Comparison of ENCODE assay signal across 6 cellular contexts in the genomic region with DNA sequence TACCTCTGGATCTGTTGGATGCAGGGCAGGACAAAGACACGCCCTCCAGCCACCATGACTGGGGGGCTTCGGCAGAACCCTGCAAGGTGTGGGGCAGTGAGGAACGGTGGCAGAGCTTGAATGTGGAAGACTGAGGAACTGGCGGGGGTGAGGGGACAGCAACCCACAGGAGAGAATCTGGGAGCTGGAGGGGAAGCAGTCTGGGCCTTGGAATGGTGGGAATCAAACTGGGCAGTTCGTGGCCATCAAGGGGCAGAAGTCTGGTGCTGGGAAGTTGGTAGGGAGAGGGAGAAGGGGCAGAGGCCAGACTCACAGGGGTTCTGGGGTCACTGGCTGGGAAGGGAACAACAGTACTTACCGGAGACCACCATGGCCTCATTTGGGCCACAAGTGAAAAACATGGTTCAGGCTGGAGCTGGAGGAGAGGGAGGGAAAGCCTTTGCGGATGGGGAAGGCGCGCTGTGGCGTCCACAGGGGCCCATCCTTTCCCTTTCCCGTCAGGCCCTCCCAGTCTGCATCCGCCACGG. TPM values are rescaled to one million over a fixed set of nuclear protein-coding genes. Genes with fewer than 3 reads are reported as not detected.
DNase-seq lines count a peak whose midpoint lies in the region; ATAC-seq and TF ChIP-seq lines count a peak whose summit lies in the region.

No MANE protein-coding gene starts in this region.

- H3K4me3 ChIP-seq in mucosa of descending colon = peak overlapping the region; percentile 71

- no peak for TF ChIP-seq CTCF in mucosa of descending colon (IDR thresholded peaks at IDR 0.05)

- intact Hi-C loops in mucosa of descending colon (cut with DNase I, micrococcal nuclease) = loop anchor here (10.0 kb wide), 2 partner anchors 83 to 143 kb away; a partner anchor contains a TSS

- no peaks in the 10 kb centered on the region for H3K27me3 Mint-ChIP-seq in activated naive CD8-positive, alpha-beta T cell treated with anti-CD3 and anti-CD28 coated beads, Interleukin-2, amount 10 ng/mL, durations not matched to agents 7 days and 5 days

- H3K36me3 Mint-ChIP-seq in activated naive CD8-positive, alpha-beta T cell treated with anti-CD3 and anti-CD28 coated beads, Interleukin-2, amount 10 ng/mL, durations not matched to agents 7 days and 5 days = peaks cover 56% of the 10 kb centered on the region

- H3K9me3 ChIP-seq in mucosa of descending colon = no peaks in the 10 kb centered on the region

- peaks cover 50% of the 10 kb centered on the region for H3K4me1 Mint-ChIP-seq in activated naive CD8-positive, alpha-beta T cell treated with anti-CD3 and anti-CD28 coated beads, Interleukin-2, amount 10 ng/mL, durations not matched to agents 7 days and 5 days

- H3K36me3 ChIP-seq in mucosa of descending colon (ENCODE audit: low read depth) = peaks cover 5% of the 10 kb centered on the region

- no peaks in the 10 kb centered on the region for H3K9me3 Mint-ChIP-seq in activated naive CD8-positive, alpha-beta T cell treated with anti-CD3 and anti-CD28 coated beads, Interleukin-2, amount 10 ng/mL, durations not matched to agents 7 days and 5 days

- peaks cover 34% of the 10 kb centered on the region for H3K4me1 ChIP-seq in mucosa of descending colon (ENCODE audit: low read depth)

- ATAC-seq in GM21737 (IDR thresholded peaks at IDR 0.05; ENCODE audit: unreplicated experiment) = peak; percentile 5
- ATAC-seq in activated naive CD8-positive, alpha-beta T cell treated with anti-CD3 and anti-CD28 coated beads, Interleukin-2, amount 10 ng/mL, durations not matched to agents 7 days and 5 days (ENCODE audit: low read depth) = no peak
- ATAC-seq in mucosa of descending colon = peak; percentile 27

- no peak for DNase-seq in activated naive CD8-positive, alpha-beta T cell treated with anti-CD3 and anti-CD28 coated beads, Interleukin-2, amount 10 ng/mL, durations not matched to agents 7 days and 5 days
- DNase-seq in mucosa of descending colon (no peak), NCI-H774 (lab: John Stamatoyannopoulos, UW) (no peak), NCI-H2227 (lab: John Stamatoyannopoulos, UW; ENCODE audit: unreplicated experiment) (no peak), DMS53 treated with DMSO at 0.1 percent for 48 hours (lab: John Stamatoyannopoulos, UW; ENCODE audit: unreplicated experiment) (no peak)

- POLR2A ChIA-PET in activated naive CD8-positive, alpha-beta T cell treated with anti-CD3 and anti-CD28 coated beads, Interleukin-2, amount 10 ng/mL, durations not matched to agents 7 days and 5 days (lab: Charles Lee) = interaction anchor here (0.5 to 3.8 kb wide), 11 partner anchors 11 to 129 kb away, joined by 3 to 40 read pairs (median 4); a partner anchor contains a TSS

- H3K4me3 Mint-ChIP-seq in activated naive CD8-positive, alpha-beta T cell treated with anti-CD3 and anti-CD28 coated beads, Interleukin-2, amount 10 ng/mL, durations not matched to agents 7 days and 5 days = peak overlapping the region; percentile 98

- H3K27ac Mint-ChIP-seq in activated naive CD8-positive, alpha-beta T cell treated with anti-CD3 and anti-CD28 coated beads, Interleukin-2, amount 10 ng/mL, durations not matched to agents 7 days and 5 days = peak overlapping the region; percentile 87

RNA-seq across cellular contexts. Expression of a gene that starts 0.6 kb away (rescaled TPM):
- 100 to 1,000 TPM; 261 to 271 TPM for total RNA-seq in activated naive CD8-positive, alpha-beta T cell treated with anti-CD3 and anti-CD28 coated beads, Interleukin-2, amount 10 ng/mL, durations not matched to agents 7 days and 5 days
- 100 to 1,000 TPM; 133 to 175 (median 152) TPM for total RNA-seq in mucosa of descending colon

RNA-seq across cellular contexts. Expression of a gene that starts 2.5 kb away (rescaled TPM):
- total RNA-seq in activated naive CD8-positive, alpha-beta T cell treated with anti-CD3 and anti-CD28 coated beads, Interleukin-2, amount 10 ng/mL, durations not matched to agents 7 days and 5 days = 10 to 100 TPM; 49.1 to 52.7 TPM
- total RNA-seq in mucosa of descending colon = 100 to 1,000 TPM in 1 of 3 donors, 10 to 100 TPM in 2; 64.0 to 183 (median 67.6) TPM

RNA-seq across cellular contexts. Expression of a gene that starts 21.7 kb away (rescaled TPM):
- 1,000 to 10,000 TPM; 1,168 to 1,207 TPM for total RNA-seq in activated naive CD8-positive, alpha-beta T cell treated with anti-CD3 and anti-CD28 coated beads, Interleukin-2, amount 10 ng/mL, durations not matched to agents 7 days and 5 days
- total RNA-seq in mucosa of descending colon = 100 to 1,000 TPM; 113 to 328 (median 307) TPM

RNA-seq across cellular contexts. Expression of a gene that starts 24.8 kb away (rescaled TPM):
- total RNA-seq in activated naive CD8-positive, alpha-beta T cell treated with anti-CD3 and anti-CD28 coated beads, Interleukin-2, amount 10 ng/mL, durations not matched to agents 7 days and 5 days = 10 to 100 TPM; 50.2 to 52.2 TPM
- 10 to 100 TPM; 15.2 to 34.3 (median 29.5) TPM for total RNA-seq in mucosa of descending colon

RNA-seq across cellular contexts. Expression of a gene that starts 51.1 kb away (rescaled TPM):
- total RNA-seq in activated naive CD8-positive, alpha-beta T cell treated with anti-CD3 and anti-CD28 coated beads, Interleukin-2, amount 10 ng/mL, durations not matched to agents 7 days and 5 days = 10 to 100 TPM; 33.1 to 33.9 TPM
- total RNA-seq in mucosa of descending colon = 10 to 100 TPM in 1 of 3 donors, 1 to 10 TPM in 2; 4.3 to 10.2 (median 6.1) TPM
